Comparison of ENCODE assay signal across 1 cellular context in genomic region chr11:447923-448731, GRCh38.
TF ChIP-seq lines count a peak whose summit lies in the region.

No MANE protein-coding gene starts in this region.

TF ChIP-seq in GM12878, 131 proteins besides CTCF, POLR2A, EP300 and RAD21 (continues in another document):
- TF ChIP-seq ZNF24 (IDR thresholded peaks at IDR 0.05) = no peak
- TF ChIP-seq CHD2 (IDR thresholded peaks at IDR 0.05; ENCODE audit: borderline replicate concordance, low read depth, low read length) = no peak
- TF ChIP-seq RFX5 (IDR thresholded peaks at IDR 0.05; ENCODE audit: low read depth, low read length) = no peak
- peak; percentile 57 for TF ChIP-seq YY1 (IDR thresholded peaks at IDR 0.05; ENCODE audit: low read depth, low read length)
- TF ChIP-seq SMAD5 (IDR thresholded peaks at IDR 0.05; ENCODE audit: low read depth) = no peak
- TF ChIP-seq MYB (IDR thresholded peaks at IDR 0.05; ENCODE audit: borderline replicate concordance, low read depth, low read length) = no peak
- TF ChIP-seq POLR2AphosphoS5 (IDR thresholded peaks at IDR 0.05; ENCODE audit: low read length) = peak; percentile 83
- TF ChIP-seq RAD51 (IDR thresholded peaks at IDR 0.05) = peak; percentile 77
- no peak for TF ChIP-seq NFXL1 (IDR thresholded peaks at IDR 0.05; ENCODE audit: borderline replicate concordance)
- no peak for TF ChIP-seq BCL3 (IDR thresholded peaks at IDR 0.05; ENCODE audit: borderline replicate concordance, insufficient read depth, low read depth, low read length, poor library complexity, severe bottlenecking)
- TF ChIP-seq CUX1 (IDR thresholded peaks at IDR 0.05; ENCODE audit: insufficient replicate concordance, low read depth, low read length) = no peak
- no peak for TF ChIP-seq ZZZ3 (IDR thresholded peaks at IDR 0.05; ENCODE audit: control insufficient read depth, insufficient read length, low read depth)
- no peak for TF ChIP-seq KDM1A (IDR thresholded peaks at IDR 0.05; ENCODE audit: borderline replicate concordance)
- TF ChIP-seq NBN (IDR thresholded peaks at IDR 0.05) = peak; percentile 72
- peak; percentile 56; the same call in 1 of the 2 replicates for TF ChIP-seq MXI1 (IDR thresholded peaks at IDR 0.05; ENCODE audit: low read depth, low read length)
- no peak for TF ChIP-seq MTA2 (IDR thresholded peaks at IDR 0.05; ENCODE audit: low read depth)
- 0 out of 2 replicates have a peak, but pooled peaks have one; percentile 51 for TF ChIP-seq MLLT1 (IDR thresholded peaks at IDR 0.05)
- TF ChIP-seq HCFC1 (IDR thresholded peaks at IDR 0.05; ENCODE audit: low read length) = no peak; the same call in 1 of the 2 replicates
- no peak for TF ChIP-seq KAT2A (conservative IDR thresholded peaks at IDR 0.05; ENCODE audit: control insufficient read depth, low read depth, low read length)
- 0 out of 2 replicates have a peak, but pooled peaks have one; percentile 30 for TF ChIP-seq CBFB (IDR thresholded peaks at IDR 0.05; ENCODE audit: low read depth)
- TF ChIP-seq HDGF (IDR thresholded peaks at IDR 0.05) = no peak
- 0 out of 2 replicates have a peak, but pooled peaks have one; percentile 30 for TF ChIP-seq PAX5 (IDR thresholded peaks at IDR 0.05; ENCODE audit: borderline replicate concordance, low read depth, low read length)
- TF ChIP-seq ZBTB11 (CRISPR knock-in tag; IDR thresholded peaks at IDR 0.05) = no peak
- no peak for TF ChIP-seq CBX3 (IDR thresholded peaks at IDR 0.05; ENCODE audit: borderline replicate concordance, low read depth)
- TF ChIP-seq IRF4 (IDR thresholded peaks at IDR 0.05; ENCODE audit: low read depth, low read length) = peak; percentile 50; the same call in 1 of the 2 replicates
- TF ChIP-seq USF2 (IDR thresholded peaks at IDR 0.05; ENCODE audit: borderline replicate concordance, low read depth, low read length) = peak; percentile 14; the same call in 1 of the 2 replicates
- no peak for TF ChIP-seq PBX3 (IDR thresholded peaks at IDR 0.05; ENCODE audit: insufficient replicate concordance, low read depth, low read length)
- TF ChIP-seq BHLHE40 (IDR thresholded peaks at IDR 0.05; ENCODE audit: borderline replicate concordance in 1 of 2, low read depth in 2 of 2, low read length in 1 of 2) = peak; percentile 20 to 79; a peak in 3 of 4 replicates
- TF ChIP-seq E4F1 (IDR thresholded peaks at IDR 0.05; ENCODE audit: borderline replicate concordance, partially characterized antibody) = no peak
- no peak for TF ChIP-seq JUNB (IDR thresholded peaks at IDR 0.05)
- no peak for TF ChIP-seq ATF2 (IDR thresholded peaks at IDR 0.05; ENCODE audit: low read length)
- TF ChIP-seq NFYA (IDR thresholded peaks at IDR 0.05; ENCODE audit: borderline replicate concordance, low read depth, low read length) = no peak
- 0 out of 2 replicates have a peak, but pooled peaks have one; percentile 11 for TF ChIP-seq ZSCAN29 (IDR thresholded peaks at IDR 0.05)
- no peak for TF ChIP-seq E2F8 (IDR thresholded peaks at IDR 0.05; ENCODE audit: low read depth, partially characterized antibody)
- TF ChIP-seq STAT3 (IDR thresholded peaks at IDR 0.05; ENCODE audit: low read depth, low read length) = no peak
- peak; percentile 83; the same call in 1 of the 2 replicates for TF ChIP-seq SIN3A (IDR thresholded peaks at IDR 0.05; ENCODE audit: low read depth, low read length)
